Comparison of ENCODE assay signal across 17 cellular contexts in the genomic region with DNA sequence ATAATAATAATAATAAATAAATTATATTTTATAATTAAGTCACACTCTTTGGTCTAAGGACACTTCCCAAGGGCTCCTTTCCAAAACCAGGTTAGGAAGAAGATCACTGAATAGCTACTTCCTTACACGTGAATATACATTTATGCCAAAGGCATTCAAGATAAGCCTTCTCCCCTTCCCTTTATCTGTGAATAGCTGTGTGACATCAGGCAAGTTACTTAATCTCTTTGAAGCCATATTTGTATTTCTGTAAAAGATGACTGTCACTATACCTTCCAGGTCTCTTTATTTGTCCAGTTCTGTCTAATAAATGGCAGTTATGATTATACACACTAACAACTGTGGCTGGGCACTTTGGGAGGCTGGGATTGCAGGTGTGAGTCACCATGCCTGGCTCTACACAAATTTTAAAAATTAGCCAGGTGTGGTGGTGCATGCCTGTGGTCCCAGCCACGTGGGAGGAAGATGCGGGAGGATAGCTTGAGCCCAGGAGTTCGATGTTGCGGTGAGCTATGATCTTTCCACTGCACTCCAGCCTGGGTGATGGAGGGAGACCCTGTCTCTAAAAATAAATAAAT.
"Had no signal": no experiment of that assay in that cellular context is flagged by ENCODE, and none has a peak within 500 bp of the region (broad histone marks: within the 10 kb centered on the region; RNA-seq: fewer than 3 reads in every experiment).

No MANE protein-coding gene starts in this region.

- H3K27ac ChIP-seq: breast epithelium, coronary artery, left ventricle myocardium inferior, neural progenitor cell, transverse colon had no signal

- H3K4me2 ChIP-seq: neural progenitor cell had no signal

- H3K9me3 ChIP-seq: breast epithelium, left ventricle myocardium inferior, transverse colon had no signal

- H3K4me3 ChIP-seq: breast epithelium, coronary artery, left ventricle myocardium inferior, neural progenitor cell, transverse colon had no signal

- H3K27me3 ChIP-seq: breast epithelium, neural progenitor cell, transverse colon had no signal

- H3K36me3 ChIP-seq: breast epithelium, left ventricle myocardium inferior, neural progenitor cell, transverse colon had no signal

- H3K9ac ChIP-seq: neural progenitor cell had no signal

- ATAC-seq: naive thymus-derived CD8-positive, alpha-beta T cell; stimulated activated naive B cell treated with anti-CD40 and anti-IgM and Interleukin-4, amounts not matched to agents 10 μg/mL and 1 μg/mL and 100 μg/mL, for 72 hours; WTC11 had no signal

- H3K4me1 ChIP-seq: breast epithelium had no signal

- H2AFZ ChIP-seq: neural progenitor cell had no signal

- DNase-seq: activated CD8-positive, alpha-beta memory T cell treated with anti-CD3 and anti-CD28 coated beads, Interleukin-2, amount 50 U/mL, for 48 hours; activated effector memory CD4-positive, alpha-beta T cell treated with Interleukin-2 at 50 U/mL for 16 hours; activated naive CD4-positive, alpha-beta T cell treated with anti-CD3 and anti-CD28 coated beads for 36 hours; activated naive CD8-positive, alpha-beta T cell treated with anti-CD3 and anti-CD28 coated beads, Interleukin-2, amount 10 ng/mL, durations not matched to agents 7 days and 5 days; activated T-cell treated with anti-CD3 and anti-CD28 coated beads, Interleukin-2, amount 50 U/mL, for 48 hours; amniotic stem cell; left ventricle myocardium inferior; naive thymus-derived CD8-positive, alpha-beta T cell; retina; stimulated activated CD4-positive, alpha-beta T cell treated with anti-CD3 and anti-CD28 coated beads, Interleukin-2, amount 100 ng/mL, for 48 hours; stimulated activated CD8-positive, alpha-beta memory T cell treated with anti-CD3 and anti-CD28 coated beads, Interleukin-4, amount 100 ng/mL, for 48 hours; stimulated activated naive B cell treated with anti-CD40 and anti-IgM and Interleukin-4, amounts not matched to agents 10 μg/mL and 1 μg/mL and 100 μg/mL, for 72 hours; transverse colon had no signal
